Comparison of ENCODE assay signal across 9 cellular contexts in genomic region chr14:23578560-23579310, GRCh38. TPM values are rescaled to one million over a fixed set of nuclear protein-coding genes. Genes with fewer than 3 reads are reported as not detected.
DNase-seq lines count a peak whose midpoint lies in the region; ATAC-seq and TF ChIP-seq lines count a peak whose summit lies in the region.
"Had no signal": no experiment of that assay in that cellular context is flagged by ENCODE, and none has a peak within 500 bp of the region (broad histone marks: within the 10 kb centered on the region; RNA-seq: fewer than 3 reads in every experiment).

Gene JPH4, minus strand, starts transcription at chr14:23578790. Its CDS starts 1,337 bp downstream, at chr14:23577453.

- H3K9ac ChIP-seq in DND-41 (ENCODE audit: low read depth, low read length) = no peak within 1 kb of the TSS

- H3K9me3 ChIP-seq in DND-41 (ENCODE audit: insufficient read depth, low read length, severe bottlenecking) (no peaks in the 10 kb centered on the region), ectodermal cell (ENCODE audit: control insufficient read depth, low read length) (no peaks in the 10 kb centered on the region), neuron (ENCODE audit: low read length) (peaks cover 6% of the 10 kb centered on the region)

- H2AFZ ChIP-seq in DND-41 (ENCODE audit: low read depth, low read length) = peak within 1 kb of the TSS; percentile 26; the same call in 1 of the 2 replicates
- H2AFZ ChIP-seq in neuron (ENCODE audit: low read depth, low read length) = peak within 1 kb of the TSS; percentile 84

- TF ChIP-seq CTCF in DND-41 (IDR thresholded peaks at IDR 0.05; ENCODE audit: borderline replicate concordance, extremely low read depth, low read length, poor library complexity, severe bottlenecking) (no peak), foreskin fibroblast (IDR thresholded peaks at IDR 0.05; ENCODE audit: low read depth, low read length) (no peak)

- no peaks in the 10 kb centered on the region for H3K79me2 ChIP-seq in DND-41 (ENCODE audit: insufficient read depth, low read length)

- H3K4me3 ChIP-seq in DND-41 (ENCODE audit: low read depth in 1 of 2, low read length in 2 of 2) (no peak within 1 kb of the TSS), ectodermal cell (ENCODE audit: insufficient read depth, low read depth, low read length) (peak within 1 kb of the TSS; percentile 51), neuron (ENCODE audit: low read length) (peak within 1 kb of the TSS; percentile 51), foreskin fibroblast (ENCODE audit: low read depth in 1 of 2, low read length in 2 of 2) (no peak within 1 kb of the TSS)

- H3K27ac ChIP-seq in DND-41 (ENCODE audit: low read length) (no peak within 1 kb of the TSS), ectodermal cell (ENCODE audit: insufficient read depth, low read depth, low read length, poor library complexity, severe bottlenecking) (no peak within 1 kb of the TSS)

- ATAC-seq in DND-41 (ENCODE audit: insufficient read depth, low read depth) = no peak
- ATAC-seq in GM18909 (IDR thresholded peaks at IDR 0.05; ENCODE audit: poor library complexity, unreplicated experiment) = no peak
- ATAC-seq in HG03457 (IDR thresholded peaks at IDR 0.05; ENCODE audit: unreplicated experiment) = no peak

- 7% methylated on average over 18 of the region's 18 CpGs for WGBS in ectodermal cell, 2 experiments

- no peak for DNase-seq in DND-41
- DNase-seq in NCI-H146 treated with DMSO at 0.1 percent for 48 hours (lab: John Stamatoyannopoulos, UW; ENCODE audit: unreplicated experiment) = peak; percentile 50
- DNase-seq in foreskin fibroblast = no peak
- DNase-seq in stimulated activated CD4-positive, alpha-beta T cell treated with anti-CD3 and anti-CD28 coated beads, Interleukin-4, amount 100 ng/mL, for 24 hours = no peak
- DNase-seq: stimulated activated CD4-positive, alpha-beta T cell treated with anti-CD3 and anti-CD28 coated beads, Interleukin-1b, Interleukin-23, amount 100 ng/mL, for 48 hours had no signal

- no peaks in the 10 kb centered on the region for H3K4me1 ChIP-seq in DND-41 (ENCODE audit: insufficient read depth, low read length)
- peaks cover 15% of the 10 kb centered on the region for H3K4me1 ChIP-seq in ectodermal cell (ENCODE audit: control insufficient read depth, insufficient read depth, low read length)
- H3K4me1 ChIP-seq in neuron (ENCODE audit: insufficient read depth, low read length) = peaks cover 18% of the 10 kb centered on the region

- peaks cover 6% of the 10 kb centered on the region for H3K27me3 ChIP-seq in DND-41 (ENCODE audit: insufficient read depth, low read length, poor library complexity)
- H3K27me3 ChIP-seq in ectodermal cell (ENCODE audit: control insufficient read depth, insufficient read depth, low read length, poor library complexity, severe bottlenecking) = peaks cover 38% of the 10 kb centered on the region
- H3K27me3 ChIP-seq in neuron (ENCODE audit: insufficient read depth, low read length) = peaks cover 39% of the 10 kb centered on the region

- H3K36me3 ChIP-seq in DND-41 (ENCODE audit: insufficient read depth, low read length) (no peaks in the 10 kb centered on the region), ectodermal cell (ENCODE audit: control insufficient read depth, insufficient read depth, low read length) (no peaks in the 10 kb centered on the region), neuron (ENCODE audit: insufficient read depth, low read length) (no peaks in the 10 kb centered on the region)

- no peaks in the 10 kb centered on the region for H4K20me1 ChIP-seq in DND-41 (ENCODE audit: insufficient read depth, low read length)

- H3K4me2 ChIP-seq in DND-41 (ENCODE audit: insufficient read depth, low read length) = no peak within 1 kb of the TSS

RNA-seq across cellular contexts. Expression of gene JPH4, which starts in this region (rescaled TPM):
- 17.1 TPM for polyA plus RNA-seq in ectodermal cell (2013, experiment 1 of 4)
- polyA plus RNA-seq in ectodermal cell (2013, experiment 2 of 4) = 14.9 TPM
- polyA plus RNA-seq in ectodermal cell (2013, experiment 3 of 4) = 16.5 TPM
- polyA plus RNA-seq in ectodermal cell (2013, experiment 4 of 4) = 16.9 TPM

Comparison
In these comparisons a context has a peak if more than half of its experiments do, and no peak if none do; other contexts are left out.
1. H3K4me3 ChIP-seq: peak in ectodermal cell (single experiment) and neuron (single experiment); none in DND-41 (0 of 2) and foreskin fibroblast (0 of 2).